Comparison of ENCODE assay signal across 6 cellular contexts in genomic region chr19:38375748-38376147, GRCh38. TPM values are rescaled to one million over a fixed set of nuclear protein-coding genes. Genes with fewer than 3 reads are reported as not detected.
DNase-seq lines count a peak whose midpoint lies in the region; ATAC-seq and TF ChIP-seq lines count a peak whose summit lies in the region.

No MANE protein-coding gene starts in this region.

- H3K27me3 Mint-ChIP-seq in brain (peaks cover 9% of the 10 kb centered on the region), nephron (ENCODE audit: low read depth) (no peaks in the 10 kb centered on the region)

- H3K4me1 Mint-ChIP-seq in brain (peaks cover 24% of the 10 kb centered on the region), nephron (peaks cover 23% of the 10 kb centered on the region)

- H3K27ac Mint-ChIP-seq in brain (peak overlapping the region; percentile 97 to 99 (median 97)), nephron (peak overlapping the region; percentile 84 to 96 (median 93))

- TF ChIP-seq CTCF in brain (conservative IDR thresholded peaks at IDR 0.05), result no peak
- TF ChIP-seq CTCF in nephron (IDR thresholded peaks at IDR 0.05; ENCODE audit: unreplicated experiment in 3 of 3), result no peak

- H3K4me3 Mint-ChIP-seq in brain, result peak overlapping the region; percentile 96 to 100 (median 99)
- H3K4me3 Mint-ChIP-seq in nephron, result peak overlapping the region; percentile 96 to 98 (median 97)

- H3K9me3 Mint-ChIP-seq in brain (peaks cover 0 to 3% (median 0%) of the 10 kb centered on the region in 5 experiments), nephron (no peaks in the 10 kb centered on the region)

- DNase-seq in H7 (no peak), NCI-H82 (lab: John Stamatoyannopoulos, UW) (no peak), NCI-H748 treated with DMSO at 0.1 percent for 48 hours (lab: John Stamatoyannopoulos, UW) (no peak)

- no peaks in the 10 kb centered on the region for H3K27me3 ChIP-seq in H7 (ENCODE audit: control insufficient read depth, insufficient read depth, low read length)

- H3K36me3 Mint-ChIP-seq in brain (peaks cover 33% of the 10 kb centered on the region), nephron (ENCODE audit: low read depth) (peaks cover 20% of the 10 kb centered on the region)

- peak overlapping the region; percentile 93 for H3K4me3 ChIP-seq in H7 (ENCODE audit: insufficient read depth, low read depth, low read length)

- H3K36me3 ChIP-seq in H7 (replicated peaks; ENCODE audit: control insufficient read depth, insufficient read depth, low read length), result peaks cover 12% of the 10 kb centered on the region

- ATAC-seq in HG02763 (IDR thresholded peaks at IDR 0.05; ENCODE audit: unreplicated experiment), result no peak

RNA-seq across cellular contexts. Expression of gene PSMD8, which starts 1.4 kb away (rescaled TPM):
- total RNA-seq in H7 (2014; rRNA removed; shearing (Covaris generic)), result 229 and 270 TPM in 2 replicates
- polyA plus RNA-seq in brain (ENCODE audit: insufficient read depth, low read depth, low replicate concordance), result 293 TPM

RNA-seq across cellular contexts. Expression of gene GGN, which starts 12.1 kb away (rescaled TPM):
- total RNA-seq in H7 (2014; rRNA removed; shearing (Covaris generic)), result 0.11 and 0.21 TPM in 2 replicates
- polyA plus RNA-seq in brain (ENCODE audit: insufficient read depth, low read depth, low replicate concordance), result 3.3 TPM

RNA-seq across cellular contexts. Expression of gene SPRED3, which starts 12.7 kb away (rescaled TPM):
- total RNA-seq in H7 (2014; rRNA removed; shearing (Covaris generic)), result 1.6 and 4.2 TPM in 2 replicates
- 2.6 TPM for polyA plus RNA-seq in brain (ENCODE audit: insufficient read depth, low read depth, low replicate concordance)

RNA-seq across cellular contexts. Expression of gene FAM98C, which starts 27.1 kb away (rescaled TPM):
- 4.6 and 6.4 TPM in 2 replicates for total RNA-seq in H7 (2014; rRNA removed; shearing (Covaris generic))
- polyA plus RNA-seq in brain (ENCODE audit: insufficient read depth, low read depth, low replicate concordance), result 16.6 TPM

RNA-seq across cellular contexts. Expression of gene CATSPERG, which starts 40.1 kb away (rescaled TPM):
- 0.03 and 0.85 TPM in 2 replicates for total RNA-seq in H7 (2014; rRNA removed; shearing (Covaris generic))
- polyA plus RNA-seq in brain (ENCODE audit: insufficient read depth, low read depth, low replicate concordance), result 3.2 TPM
